18 cellular contexts compared by ENCODE assay signal in genomic region chrX:155870958-155871357, GRCh38. TPM values are rescaled to one million over a fixed set of nuclear protein-coding genes. Genes with fewer than 3 reads are reported as not detected.
A peak's percentile ranks its signal among the peaks of the same experiment; 100 is the strongest.
DNase-seq lines count a peak whose midpoint lies in the region; ATAC-seq, FAIRE-seq and TF ChIP-seq lines count a peak whose summit lies in the region.
"Had no signal": no experiment of that assay in that cellular context is flagged by ENCODE, and none has a peak within 500 bp of the region (broad histone marks: within the 10 kb centered on the region; RNA-seq: fewer than 3 reads in every experiment).

No MANE protein-coding gene starts in this region.

- peaks cover 13% of the 10 kb centered on the region for H3K4me1 Mint-ChIP-seq in WTC11

- H3K79me2 ChIP-seq in Loucy (ENCODE audit: insufficient read depth, low read length): no peaks in the 10 kb centered on the region

- no peak overlapping the region for H3K9ac ChIP-seq in Loucy (ENCODE audit: low read depth, low read length, poor library complexity, severe bottlenecking)

- H3K36me3 Mint-ChIP-seq in WTC11: peaks cover 27% of the 10 kb centered on the region
- H3K36me3 Mint-ChIP-seq in activated naive CD4-positive, alpha-beta T cell treated with anti-CD3 and anti-CD28 coated beads, Interleukin-2, amount 50 U/mL, for 72 hours: peaks cover 5 to 10% of the 10 kb centered on the region in 2 donors

- CTCF ChIA-PET in WTC11 (lab: Charles Lee): no interaction called here

- no peak overlapping the region for H3K4me3 ChIP-seq in Loucy (ENCODE audit: low read length, poor library complexity, severe bottlenecking)

- peak; percentile 70 for FAIRE-seq in frontal cortex (lab: Jason Lieb, UNC)
- FAIRE-seq: HTR-8/SVneo had no signal

- no peaks in the 10 kb centered on the region for H3K9me2 ChIP-seq in Loucy (replicated peaks; ENCODE audit: low read depth, low read length)

- no peaks in the 10 kb centered on the region for H3K9me3 ChIP-seq in Loucy (ENCODE audit: insufficient read depth, low read depth, low read length)
- H3K9me3 ChIP-seq: Caco-2 had no signal

- ATAC-seq in WTC11: no peak
- ATAC-seq in activated naive CD4-positive, alpha-beta T cell treated with anti-CD3 and anti-CD28 coated beads, Interleukin-2, amount 50 U/mL, for 72 hours: no peak
- ATAC-seq: HCT116 had no signal

- peaks cover 15% of the 10 kb centered on the region for H3K27me3 Mint-ChIP-seq in WTC11 (ENCODE audit: low read depth)

- H3F3A ChIP-seq in Loucy (ENCODE audit: low read depth): no peaks in the 10 kb centered on the region

- no peak for TF ChIP-seq CTCF in Loucy (conservative IDR thresholded peaks at IDR 0.05; ENCODE audit: low read length)
- TF ChIP-seq CTCF in WTC11 (IDR thresholded peaks at IDR 0.05): no peak

- no peak for DNase-seq in WTC11 (ENCODE audit: low spot score)
- DNase-seq in frontal cortex (ENCODE audit: low spot score in 2 of 2): no peak
- no peak for DNase-seq in activated CD4-positive, CD25-positive, alpha-beta regulatory T cell (lab: John Stamatoyannopoulos, UW)
- DNase-seq in activated naive CD4-positive, alpha-beta T cell treated with anti-CD3 and anti-CD28 coated beads, Interleukin-2, amount 50 U/mL, for 72 hours (ENCODE audit: low spot score in 2 of 2): no peak
- no peak for DNase-seq in iPS-NIHi11 (ENCODE audit: low spot score)
- no peak for DNase-seq in NK-92 treated with Interleukin-12 subunit alpha and Interleukin-12 subunit beta, amount 100 ng/mL, for 24 hours (lab: John Stamatoyannopoulos, UW)
- DNase-seq: ACHN; AML-193; Caco-2; CD4-positive, alpha-beta T cell; DMS153; GF-D8; GOT3; H7; IMR-90 had no signal

- H3K27me3 ChIP-seq in Loucy (ENCODE audit: insufficient read depth, low read length, poor library complexity, severe bottlenecking): no peaks in the 10 kb centered on the region

- no peak overlapping the region for H3K4me3 Mint-ChIP-seq in WTC11
- H3K4me3 Mint-ChIP-seq: CD4-positive, alpha-beta T cell had no signal

- no peaks in the 10 kb centered on the region for H4K20me1 ChIP-seq in Loucy (ENCODE audit: insufficient read depth, low read length, poor library complexity, severe bottlenecking)

- no peaks in the 10 kb centered on the region for H3K36me3 ChIP-seq in Loucy (ENCODE audit: insufficient read depth, low read length)

- POLR2A ChIA-PET in WTC11 (lab: Charles Lee): no interaction called here

- peaks cover 44% of the 10 kb centered on the region for H3K9me3 Mint-ChIP-seq in WTC11
- peaks cover 9 to 19% of the 10 kb centered on the region in 2 donors for H3K9me3 Mint-ChIP-seq in activated naive CD4-positive, alpha-beta T cell treated with anti-CD3 and anti-CD28 coated beads, Interleukin-2, amount 50 U/mL, for 72 hours

- no peak overlapping the region for H3K27ac Mint-ChIP-seq in WTC11
- no peak overlapping the region for H3K27ac Mint-ChIP-seq in activated naive CD4-positive, alpha-beta T cell treated with anti-CD3 and anti-CD28 coated beads, Interleukin-2, amount 50 U/mL, for 72 hours
- H3K27ac Mint-ChIP-seq: CD4-positive, alpha-beta T cell had no signal

- H3K4me2 ChIP-seq in Loucy (ENCODE audit: low read depth, low read length, poor library complexity, severe bottlenecking): peak overlapping the region; percentile 40

- H2AFZ ChIP-seq in Loucy (ENCODE audit: low read length): 0 out of 2 replicates have a peak overlapping the region, but pooled peaks have one; percentile 43

- peaks cover 28% of the 10 kb centered on the region for H3K4me1 ChIP-seq in Loucy (ENCODE audit: insufficient read depth, low read length, poor library complexity, severe bottlenecking)
- H3K4me1 ChIP-seq: Caco-2 had no signal

TF ChIP-seq in WTC11, 78 proteins besides CTCF, POLR2A, EP300 and RAD21:
- TF ChIP-seq SOX15 (CRISPR knock-in tag; IDR thresholded peaks at IDR 0.05): no peak
- TF ChIP-seq, protein P1, sequence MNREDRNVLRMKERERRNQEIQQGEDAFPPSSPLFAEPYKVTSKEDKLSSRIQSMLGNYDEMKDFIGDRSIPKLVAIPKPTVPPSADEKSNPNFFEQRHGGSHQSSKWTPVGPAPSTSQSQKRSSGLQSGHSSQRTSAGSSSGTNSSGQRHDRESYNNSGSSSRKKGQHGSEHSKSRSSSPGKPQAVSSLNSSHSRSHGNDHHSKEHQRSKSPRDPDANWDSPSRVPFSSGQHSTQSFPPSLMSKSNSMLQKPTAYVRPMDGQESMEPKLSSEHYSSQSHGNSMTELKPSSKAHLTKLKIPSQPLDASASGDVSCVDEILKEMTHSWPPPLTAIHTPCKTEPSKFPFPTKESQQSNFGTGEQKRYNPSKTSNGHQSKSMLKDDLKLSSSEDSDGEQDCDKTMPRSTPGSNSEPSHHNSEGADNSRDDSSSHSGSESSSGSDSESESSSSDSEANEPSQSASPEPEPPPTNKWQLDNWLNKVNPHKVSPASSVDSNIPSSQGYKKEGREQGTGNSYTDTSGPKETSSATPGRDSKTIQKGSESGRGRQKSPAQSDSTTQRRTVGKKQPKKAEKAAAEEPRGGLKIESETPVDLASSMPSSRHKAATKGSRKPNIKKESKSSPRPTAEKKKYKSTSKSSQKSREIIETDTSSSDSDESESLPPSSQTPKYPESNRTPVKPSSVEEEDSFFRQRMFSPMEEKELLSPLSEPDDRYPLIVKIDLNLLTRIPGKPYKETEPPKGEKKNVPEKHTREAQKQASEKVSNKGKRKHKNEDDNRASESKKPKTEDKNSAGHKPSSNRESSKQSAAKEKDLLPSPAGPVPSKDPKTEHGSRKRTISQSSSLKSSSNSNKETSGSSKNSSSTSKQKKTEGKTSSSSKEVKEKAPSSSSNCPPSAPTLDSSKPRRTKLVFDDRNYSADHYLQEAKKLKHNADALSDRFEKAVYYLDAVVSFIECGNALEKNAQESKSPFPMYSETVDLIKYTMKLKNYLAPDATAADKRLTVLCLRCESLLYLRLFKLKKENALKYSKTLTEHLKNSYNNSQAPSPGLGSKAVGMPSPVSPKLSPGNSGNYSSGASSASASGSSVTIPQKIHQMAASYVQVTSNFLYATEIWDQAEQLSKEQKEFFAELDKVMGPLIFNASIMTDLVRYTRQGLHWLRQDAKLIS (CRISPR knock-in tag; IDR thresholded peaks at IDR 0.05; ENCODE audit: borderline replicate concordance): no peak
- no peak for TF ChIP-seq E2F5 (CRISPR knock-in tag; IDR thresholded peaks at IDR 0.05)
- TF ChIP-seq CDX4 (CRISPR knock-in tag; IDR thresholded peaks at IDR 0.05; ENCODE audit: borderline replicate concordance): no peak
- no peak for TF ChIP-seq MAX (CRISPR knock-in tag; IDR thresholded peaks at IDR 0.05)
- no peak for TF ChIP-seq NR2C2 (CRISPR knock-in tag; IDR thresholded peaks at IDR 0.05)
- peak; percentile 96 for TF ChIP-seq HMGA2 (CRISPR knock-in tag; IDR thresholded peaks at IDR 0.05)

RNA-seq across cellular contexts. Expression of gene VAMP7, which starts 10.2 kb away (rescaled TPM):
- total RNA-seq in WTC11 (2021): 22.1 to 26.9 TPM (median 24.1 TPM) in 3 replicates
- total RNA-seq in frontal cortex: 27.7 TPM
- 10 to 100 TPM; 34.7 to 41.2 TPM for total RNA-seq in activated naive CD4-positive, alpha-beta T cell treated with anti-CD3 and anti-CD28 coated beads, Interleukin-2, amount 50 U/mL, for 72 hours
